In genomic region chr14:68016243-68016914, GRCh38 we compare ENCODE assay signal across 16 cellular contexts.
DNase-seq lines count a peak whose midpoint lies in the region; ATAC-seq and TF ChIP-seq lines count a peak whose summit lies in the region.
"Had no signal": no experiment of that assay in that cellular context is flagged by ENCODE, and none has a peak within 500 bp of the region (broad histone marks: within the 10 kb centered on the region; RNA-seq: fewer than 3 reads in every experiment).

No MANE protein-coding gene starts in this region.

- H3K4me2 ChIP-seq in IMR-90 (ENCODE audit: low read depth, low read length) = peak overlapping the region; percentile 46

- intact Hi-C loops in IMR-90 (cut with micrococcal nuclease) = no loop called here
- intact Hi-C loops in vagina (cut with DNase I) = no loop called here

- H3K4me1 ChIP-seq in IMR-90 (ENCODE audit: control insufficient read depth, insufficient read depth, low read length) (peaks cover 5% of the 10 kb centered on the region; the same call in 1 of the 2 replicates), vagina (peaks cover 27% of the 10 kb centered on the region), right atrium auricular region (peaks cover 0 to 5% of the 10 kb centered on the region in 2 donors), SJCRH30 (peaks cover 19% of the 10 kb centered on the region)
- H3K4me1 ChIP-seq: prostate gland had no signal

- H3K18ac ChIP-seq in IMR-90 (ENCODE audit: low read depth, low read length) = no peak overlapping the region; the same call in 1 of the 2 replicates

- H3K23ac ChIP-seq in IMR-90 (ENCODE audit: low read depth, low read length) = no peak overlapping the region; the same call in 1 of the 2 replicates

- H4K20me1 ChIP-seq in IMR-90 (ENCODE audit: insufficient read depth, low read length) = no peaks in the 10 kb centered on the region

- TF ChIP-seq POLR2A in IMR-90 (IDR thresholded peaks at IDR 0.05; ENCODE audit: low read depth, low read length) (no peak), vagina (IDR thresholded peaks at IDR 0.05) (no peak)

- dilution Hi-C loops in IMR-90 (cut with HindIII; ENCODE audit: low sequenced_read_pairs, unreplicated experiment) = no loop called here

- no peaks in the 10 kb centered on the region for H3K9me3 ChIP-seq in IMR-90 (ENCODE audit: control insufficient read depth, insufficient read depth, low read length)
- H3K9me3 ChIP-seq in vagina = no peaks in the 10 kb centered on the region
- no peaks in the 10 kb centered on the region for H3K9me3 ChIP-seq in right atrium auricular region
- H3K9me3 ChIP-seq in SJCRH30 (replicated peaks) = no peaks in the 10 kb centered on the region
- H3K9me3 ChIP-seq: prostate gland had no signal

- 0 out of 2 replicates have a peak overlapping the region, but pooled peaks have one; percentile 63 for H2BK120ac ChIP-seq in IMR-90 (ENCODE audit: low read depth, low read length)

- 0 out of 2 replicates have a peak overlapping the region, but pooled peaks have one; percentile 51 for H3K56ac ChIP-seq in IMR-90 (ENCODE audit: extremely low read depth, insufficient read depth, low read length)

- in situ Hi-C loops in IMR-90 (cut with MboI; ENCODE audit: low sequenced_read_pairs) = no loop called here

- BruUV-seq in IMR-90 (replicated peaks; lab: Mats Ljungman, UMichigan) = no TSS peak

- peak overlapping the region; percentile 78; the same call in 2 of the 3 replicates for H2BK15ac ChIP-seq in IMR-90 (ENCODE audit: low read depth, low read length)

- H4K5ac ChIP-seq in IMR-90 (ENCODE audit: low read depth, low read length) = no peak overlapping the region

- peak overlapping the region; percentile 63; the same call in 1 of the 2 replicates for H4K91ac ChIP-seq in IMR-90 (ENCODE audit: insufficient read depth, low read depth, low read length)

- no peak for TF ChIP-seq RAD21 in IMR-90 (IDR thresholded peaks at IDR 0.05; ENCODE audit: low read length)

- no peaks in the 10 kb centered on the region for H3K36me3 ChIP-seq in IMR-90 (ENCODE audit: control insufficient read depth, insufficient read depth, low read length)
- H3K36me3 ChIP-seq in vagina = no peaks in the 10 kb centered on the region
- H3K36me3 ChIP-seq in right atrium auricular region = no peaks in the 10 kb centered on the region
- H3K36me3 ChIP-seq in SJCRH30 = no peaks in the 10 kb centered on the region
- H3K36me3 ChIP-seq: prostate gland had no signal

- no peak overlapping the region for H2AFZ ChIP-seq in IMR-90 (replicated peaks; ENCODE audit: low read length, poor library complexity)

- no peaks in the 10 kb centered on the region for H3K79me1 ChIP-seq in IMR-90 (ENCODE audit: low read depth in 1 of 2, low read length in 2 of 2)

- peak overlapping the region; percentile 63 for H3K14ac ChIP-seq in IMR-90 (replicated peaks; ENCODE audit: low read depth, low read length)

- 0 out of 2 replicates have a peak, but pooled peaks cover 5% of the 10 kb centered on the region for H3K9me1 ChIP-seq in IMR-90 (ENCODE audit: insufficient read depth, low read length)

- POLR2A ChIA-PET in IMR-90 (lab: Charles Lee; ENCODE audit: unreplicated experiment) = interaction anchor here (0.5 to 0.6 kb wide), 2 partner anchors 78 to 1459 kb away, joined by 3 to 5 read pairs; no protein-coding TSS in a partner anchor

- no peak overlapping the region; the same call in 1 of the 2 replicates for H2BK20ac ChIP-seq in IMR-90 (ENCODE audit: low read depth, low read length)

- peak overlapping the region; percentile 63 for H3K4ac ChIP-seq in IMR-90 (ENCODE audit: low read depth, low read length)

- ATAC-seq in IMR-90 (ENCODE audit: low read depth) = peak; percentile 71
- ATAC-seq: left colon had no signal

- no peak overlapping the region for H3K9ac ChIP-seq in IMR-90 (ENCODE audit: low read depth, low read length)

- H3K27ac ChIP-seq in IMR-90 (ENCODE audit: insufficient read depth, low read length) (peak overlapping the region; percentile 37; the same call in 1 of the 2 replicates), vagina (peak overlapping the region; percentile 37), right atrium auricular region (no peak overlapping the region), SJCRH30 (no peak overlapping the region)
- H3K27ac ChIP-seq: prostate gland had no signal

- peak overlapping the region in 1 of 2 experiments; percentile 67; a peak in 1 of 4 replicates for H4K8ac ChIP-seq in IMR-90 (ENCODE audit: low read depth in 2 of 2, low read length in 2 of 2)

- H3K4me3 ChIP-seq in IMR-90 (ENCODE audit: insufficient read depth, low read depth, low read length) = no peak overlapping the region
- no peak overlapping the region for H3K4me3 ChIP-seq in choroid plexus epithelial cell (ENCODE audit: low read depth, low read length)
- no peak overlapping the region for H3K4me3 ChIP-seq in vagina
- no peak overlapping the region for H3K4me3 ChIP-seq in right atrium auricular region
- no peak overlapping the region for H3K4me3 ChIP-seq in SJCRH30
- H3K4me3 ChIP-seq: prostate gland had no signal

- H2BK5ac ChIP-seq in IMR-90 (ENCODE audit: low read depth, low read length, poor library complexity, severe bottlenecking) = peak overlapping the region; percentile 44

- no peak for TF ChIP-seq CTCF in IMR-90 (conservative IDR thresholded peaks at IDR 0.05; ENCODE audit: low read depth, low read length)
- TF ChIP-seq CTCF in choroid plexus epithelial cell (conservative IDR thresholded peaks at IDR 0.05; ENCODE audit: low read depth, low read length) = no peak
- no peak for TF ChIP-seq CTCF in vagina (IDR thresholded peaks at IDR 0.05)
- TF ChIP-seq CTCF in right atrium auricular region (IDR thresholded peaks at IDR 0.05) = no peak

- H3K27me3 ChIP-seq in IMR-90 (ENCODE audit: control insufficient read depth, insufficient read depth, low read length) (no peaks in the 10 kb centered on the region), vagina (no peaks in the 10 kb centered on the region), right atrium auricular region (no peaks in the 10 kb centered on the region), SJCRH30 (no peaks in the 10 kb centered on the region)

- no peak overlapping the region for H2AK9ac ChIP-seq in IMR-90 (replicated peaks; ENCODE audit: low read depth, low read length, poor library complexity)

- CTCF ChIA-PET in IMR-90 (lab: Yijun Ruan, JAX) = interaction anchor here (0.6 kb wide), 1 partner anchor 1001 kb away, joined by 3 read pairs; no protein-coding TSS in a partner anchor

- DNase-seq in IMR-90 = peak; percentile 57
- DNase-seq in choroid plexus epithelial cell (ENCODE audit: low read depth) = peak; percentile 68
- DNase-seq in kidney glomerular epithelial cell (lab: John Stamatoyannopoulos, UW) = peak; percentile 14
- no peak for DNase-seq in vagina (ENCODE audit: extremely low spot score in 2 of 2)
- no peak for DNase-seq in right atrium auricular region (ENCODE audit: low spot score)
- no peak for DNase-seq in SJCRH30
- DNase-seq in NCI-H524 treated with DMSO at 0.1 percent for 48 hours (lab: John Stamatoyannopoulos, UW) = no peak
- DNase-seq: activated CD4-positive, alpha-beta T cell treated with anti-CD3 and anti-CD28 coated beads, Interleukin-2, amount 50 U/mL, for 4 hours; activated naive CD8-positive, alpha-beta T cell treated with anti-CD3 and anti-CD28 coated beads, Interleukin-2, amount 10 ng/mL, durations not matched to agents 7 days and 5 days; activated T-cell treated with anti-CD3 and anti-CD28 coated beads, Interleukin-2, amount 50 U/mL, for 48 hours; DMS79 treated with DMSO at 0.1 percent for 48 hours; left colon; NCI-H2081 treated with DMSO at 0.1 percent for 48 hours; NCI-H526 treated with DMSO at 0.1 percent for 48 hours; OCI-M1 had no signal

- H2AK5ac ChIP-seq in IMR-90 (ENCODE audit: low read depth, low read length) = peak overlapping the region; percentile 88; the same call in 1 of the 2 replicates

TF ChIP-seq in IMR-90, 13 proteins besides CTCF, POLR2A, EP300 and RAD21:
- TF ChIP-seq CEBPB (IDR thresholded peaks at IDR 0.05; ENCODE audit: low read depth, low read length) (peak; percentile 46; the same call in 1 of the 2 replicates), MXI1 (IDR thresholded peaks at IDR 0.05; ENCODE audit: borderline replicate concordance, low read depth, low read length) (no peak), MAFK (IDR thresholded peaks at IDR 0.05; ENCODE audit: low read depth, low read length) (peak; percentile 63)
TF ChIP-seq in IMR-90: peak in this region for 2.

Comparison
In these comparisons a context has a peak if more than half of its experiments do, and no peak if none do; other contexts are left out.
1. DNase-seq: peak in IMR-90 (single experiment), choroid plexus epithelial cell (single experiment) and kidney glomerular epithelial cell (single experiment); none in vagina (0 of 2), right atrium auricular region (single experiment), SJCRH30 (0 of 2) and NCI-H524 treated with DMSO at 0.1 percent for 48 hours (single experiment).
2. H3K27ac ChIP-seq: peak in IMR-90 (single experiment) and vagina (single experiment); none in right atrium auricular region (0 of 2) and SJCRH30 (single experiment).